In genomic region chr15:40787344-40787841, GRCh38 we compare ENCODE assay signal across 9 cellular contexts. TPM values are rescaled to one million over a fixed set of nuclear protein-coding genes. Genes with fewer than 3 reads are reported as not detected.
A peak's percentile ranks its signal among the peaks of the same experiment; 100 is the strongest.
DNase-seq lines count a peak whose midpoint lies in the region; ATAC-seq and TF ChIP-seq lines count a peak whose summit lies in the region.
"Had no signal": no experiment of that assay in that cellular context is flagged by ENCODE, and none has a peak within 500 bp of the region (broad histone marks: within the 10 kb centered on the region; RNA-seq: fewer than 3 reads in every experiment).

No MANE protein-coding gene starts in this region.

- peaks cover 76 to 91% of the 10 kb centered on the region in 2 experiments for H3K4me1 ChIP-seq in HCT116 (ENCODE audit: control insufficient read depth in 1 of 2, insufficient read depth in 2 of 2, low read length in 2 of 2)

- peaks cover 25% of the 10 kb centered on the region for H3K4me1 Mint-ChIP-seq in activated T-helper 1 cell treated with anti-CD3 and anti-CD28 coated beads, Interleukin-12 subunit alpha, Interleukin-12 subunit beta, Interleukin-2, Interleukin-4 antibody, amounts not matched to agents 30 ng/mL and 10 ng/mL and 1 ng/mL, durations not matched to agents 14 hours and 24 hours and 36 hours (ENCODE audit: low read depth)

- H3K9me2 ChIP-seq in HCT116 (ENCODE audit: insufficient read depth): no peaks in the 10 kb centered on the region

- CTCF ChIA-PET in HCT116 (lab: Charles Lee): interaction anchor here (0.6 to 6.0 kb wide), 7 partner anchors 10 to 558 kb away, joined by 3 to 49 read pairs (median 5); partner anchors contain the start of genes DNAJC17, VPS18 and ZFYVE19

- TF ChIP-seq CTCF in HCT116 (IDR thresholded peaks at IDR 0.05 in 2 of 3, conservative IDR thresholded peaks at IDR 0.05 in 1 of 3; ENCODE audit: borderline replicate concordance in 1 of 3, insufficient read depth in 1 of 3, low read depth in 2 of 3, low read length in 2 of 3): no peak
- no peak for TF ChIP-seq CTCF in GM10266 (IDR thresholded peaks at IDR 0.05; ENCODE audit: control insufficient read depth, insufficient read depth, low read depth, missing control alignments)

- no peak overlapping the region for H2AFZ ChIP-seq in HCT116 (ENCODE audit: low read depth, low read length, poor library complexity, severe bottlenecking)

- POLR2A ChIA-PET in HCT116 (lab: Charles Lee): interaction anchor here (0.6 to 1.9 kb wide), 9 partner anchors 9 to 445 kb away, joined by 3 to 9 read pairs (median 4); partner anchors contain the start of genes CHAC1, DNAJC17 and ZFYVE19

- peaks cover 6% of the 10 kb centered on the region for H3K36me3 Mint-ChIP-seq in activated T-helper 1 cell treated with anti-CD3 and anti-CD28 coated beads, Interleukin-12 subunit alpha, Interleukin-12 subunit beta, Interleukin-2, Interleukin-4 antibody, amounts not matched to agents 30 ng/mL and 10 ng/mL and 1 ng/mL, durations not matched to agents 14 hours and 24 hours and 36 hours (ENCODE audit: low read depth)

- peak overlapping the region; percentile 58 for H3K27ac Mint-ChIP-seq in activated T-helper 1 cell treated with anti-CD3 and anti-CD28 coated beads, Interleukin-12 subunit alpha, Interleukin-12 subunit beta, Interleukin-2, Interleukin-4 antibody, amounts not matched to agents 30 ng/mL and 10 ng/mL and 1 ng/mL, durations not matched to agents 14 hours and 24 hours and 36 hours

- RAD21 ChIA-PET in HCT116 (lab: Charles Lee; ENCODE audit: low non-redundant PET in 1 of 2, low total read pairs in 2 of 2, uncharacterized antibody in 2 of 2, unreplicated experiment in 2 of 2): interaction anchor here (1.3 to 1.5 kb wide), 2 partner anchors 58 to 107 kb away, joined by 3 read pairs; partner anchors contain the start of gene VPS18 (in 1 of the 2)

- H3K27me3 Mint-ChIP-seq in activated T-helper 1 cell treated with anti-CD3 and anti-CD28 coated beads, Interleukin-12 subunit alpha, Interleukin-12 subunit beta, Interleukin-2, Interleukin-4 antibody, amounts not matched to agents 30 ng/mL and 10 ng/mL and 1 ng/mL, durations not matched to agents 14 hours and 24 hours and 36 hours (ENCODE audit: insufficient read depth): no peaks in the 10 kb centered on the region

- peak overlapping the region; percentile 13 to 47; a peak in 3 of 4 replicates for H3K4me3 ChIP-seq in HCT116 (replicated peaks in 1 of 2; ENCODE audit: low read depth in 1 of 2, low read length in 2 of 2)
- H3K4me3 ChIP-seq: right lobe of liver had no signal

- no peaks in the 10 kb centered on the region for H3K9me3 ChIP-seq in HCT116 (ENCODE audit: control insufficient read depth in 1 of 2, insufficient read depth in 1 of 2, low read depth in 1 of 2, low read length in 2 of 2)
- H3K9me3 ChIP-seq: right lobe of liver had no signal

- H3K79me2 ChIP-seq in HCT116 (ENCODE audit: insufficient read depth, low read length): peaks cover 30% of the 10 kb centered on the region

- peaks cover 12% of the 10 kb centered on the region; the same call in 1 of the 2 replicates for H4K20me1 ChIP-seq in HCT116 (ENCODE audit: insufficient read depth)

- no peak overlapping the region for H3K4me3 Mint-ChIP-seq in activated T-helper 1 cell treated with anti-CD3 and anti-CD28 coated beads, Interleukin-12 subunit alpha, Interleukin-12 subunit beta, Interleukin-2, Interleukin-4 antibody, amounts not matched to agents 30 ng/mL and 10 ng/mL and 1 ng/mL, durations not matched to agents 14 hours and 24 hours and 36 hours

- H3K4me2 ChIP-seq in HCT116 (ENCODE audit: low read length): peak overlapping the region; percentile 76

- peak overlapping the region; percentile 99 for H3K27ac ChIP-seq in HCT116 (ENCODE audit: low read depth, low read length)
- H3K27ac ChIP-seq: right lobe of liver had no signal

- TF ChIP-seq RAD21 in HCT116 (IDR thresholded peaks at IDR 0.05; ENCODE audit: low read depth): no peak

- no TSS peak for BruUV-seq in HCT116 (replicated peaks; lab: Mats Ljungman, UMichigan)

- no peak for TF ChIP-seq POLR2A in HCT116 (IDR thresholded peaks at IDR 0.05; ENCODE audit: borderline replicate concordance, extremely low read depth, insufficient read depth, insufficient read length)

- H3K36me3 ChIP-seq in HCT116 (ENCODE audit: control insufficient read depth in 1 of 2, insufficient read depth in 2 of 2, low read length in 2 of 2): no peaks in the 10 kb centered on the region
- H3K36me3 ChIP-seq: right lobe of liver had no signal

- DNase-seq in HCT116 (ENCODE audit: low read depth, low spot score): peak; percentile 96
- peak; percentile 89 for DNase-seq in NCI-H774 (lab: John Stamatoyannopoulos, UW)
- DNase-seq in activated T-helper 1 cell treated with anti-CD3 and anti-CD28 coated beads, Interleukin-12 subunit alpha, Interleukin-12 subunit beta, Interleukin-2, Interleukin-4 antibody, amounts not matched to agents 30 ng/mL and 10 ng/mL and 1 ng/mL, durations not matched to agents 14 hours and 24 hours and 36 hours (ENCODE audit: low spot score): no peak
- DNase-seq in iPS-NIHi7 (ENCODE audit: extremely low spot score): peak; percentile 80
- peak; percentile 50 for DNase-seq in stimulated activated CD8-positive, alpha-beta memory T cell treated with anti-CD3 and anti-CD28 coated beads, Interleukin-12 subunit alpha, Interleukin-12 subunit beta, amount 100 ng/mL, for 4 hours (ENCODE audit: low read depth)
- no peak for DNase-seq in GM10266 (ENCODE audit: extremely low spot score)
- no peak for DNase-seq in NK-92 (lab: John Stamatoyannopoulos, UW; ENCODE audit: unreplicated experiment)
- DNase-seq in hepatic stellate cell (ENCODE audit: low spot score): no peak

- peak overlapping the region; percentile 64 for H3K9ac ChIP-seq in HCT116 (ENCODE audit: low read length)

- intact Hi-C loops in HCT116 (cut with micrococcal nuclease): loop anchor here (1.0 to 10.0 kb wide), 3 partner anchors 57 to 193 kb away; partner anchors contain the start of genes KNL1, SPINT1 and VPS18
- intact Hi-C loops in activated T-helper 1 cell treated with anti-CD3 and anti-CD28 coated beads, Interleukin-12 subunit alpha, Interleukin-12 subunit beta, Interleukin-2, Interleukin-4 antibody, amounts not matched to agents 30 ng/mL and 10 ng/mL and 1 ng/mL, durations not matched to agents 14 hours and 24 hours and 36 hours (cut with micrococcal nuclease): no loop called here

- no peaks in the 10 kb centered on the region for H3K9me3 Mint-ChIP-seq in activated T-helper 1 cell treated with anti-CD3 and anti-CD28 coated beads, Interleukin-12 subunit alpha, Interleukin-12 subunit beta, Interleukin-2, Interleukin-4 antibody, amounts not matched to agents 30 ng/mL and 10 ng/mL and 1 ng/mL, durations not matched to agents 14 hours and 24 hours and 36 hours

- no peaks in the 10 kb centered on the region for H3K27me3 ChIP-seq in HCT116 (ENCODE audit: insufficient read depth, low read length)
- H3K27me3 ChIP-seq: right lobe of liver had no signal

- ATAC-seq in HCT116: peak; percentile 81

TF ChIP-seq in HCT116, 20 proteins besides CTCF, POLR2A, EP300 and RAD21 (continues in another document):
- TF ChIP-seq ZFX (IDR thresholded peaks at IDR 0.05) (no peak), SRF (IDR thresholded peaks at IDR 0.05; ENCODE audit: low read depth) (no peak), TCF7L2 (IDR thresholded peaks at IDR 0.05; ENCODE audit: borderline replicate concordance, extremely low read depth, insufficient read depth, insufficient read length) (peak; percentile 59), CEBPB (IDR thresholded peaks at IDR 0.05; ENCODE audit: low read depth) (no peak)

RNA-seq across cellular contexts. Expression of gene C15orf62, which starts 17.6 kb away (rescaled TPM):
- total RNA-seq in HCT116 (2021; ENCODE audit: unreplicated experiment): 0.10 TPM
- polyA plus RNA-seq in HCT116 (2012): 0.69 and 0.74 TPM in 2 replicates
- total RNA-seq in activated T-helper 1 cell treated with anti-CD3 and anti-CD28 coated beads, Interleukin-12 subunit alpha, Interleukin-12 subunit beta, Interleukin-2, Interleukin-4 antibody, amounts not matched to agents 30 ng/mL and 10 ng/mL and 1 ng/mL, durations not matched to agents 14 hours and 24 hours and 36 hours: 0.36 and 0.37 TPM in 2 replicates

RNA-seq across cellular contexts. Expression of gene ZFYVE19, which starts 19.5 kb away (rescaled TPM):
- total RNA-seq in HCT116 (2021; ENCODE audit: unreplicated experiment): 29.1 TPM
- polyA plus RNA-seq in HCT116 (2012): 36.0 and 37.7 TPM in 2 replicates
- 36.2 and 38.6 TPM in 2 replicates for total RNA-seq in activated T-helper 1 cell treated with anti-CD3 and anti-CD28 coated beads, Interleukin-12 subunit alpha, Interleukin-12 subunit beta, Interleukin-2, Interleukin-4 antibody, amounts not matched to agents 30 ng/mL and 10 ng/mL and 1 ng/mL, durations not matched to agents 14 hours and 24 hours and 36 hours

RNA-seq across cellular contexts. Expression of gene DNAJC17, which starts 19.9 kb away (rescaled TPM):
- 36.1 TPM for total RNA-seq in HCT116 (2021; ENCODE audit: unreplicated experiment)
- 37.1 and 40.5 TPM in 2 replicates for polyA plus RNA-seq in HCT116 (2012)
- 52.5 and 54.1 TPM in 2 replicates for total RNA-seq in activated T-helper 1 cell treated with anti-CD3 and anti-CD28 coated beads, Interleukin-12 subunit alpha, Interleukin-12 subunit beta, Interleukin-2, Interleukin-4 antibody, amounts not matched to agents 30 ng/mL and 10 ng/mL and 1 ng/mL, durations not matched to agents 14 hours and 24 hours and 36 hours

RNA-seq across cellular contexts. Expression of gene GCHFR, which starts 23.5 kb away (rescaled TPM):
- 1.5 TPM for total RNA-seq in HCT116 (2021; ENCODE audit: unreplicated experiment)
- polyA plus RNA-seq in HCT116 (2012): 0.95 and 1.5 TPM in 2 replicates
- 31.3 and 35.7 TPM in 2 replicates for total RNA-seq in activated T-helper 1 cell treated with anti-CD3 and anti-CD28 coated beads, Interleukin-12 subunit alpha, Interleukin-12 subunit beta, Interleukin-2, Interleukin-4 antibody, amounts not matched to agents 30 ng/mL and 10 ng/mL and 1 ng/mL, durations not matched to agents 14 hours and 24 hours and 36 hours

RNA-seq across cellular contexts. Expression of gene RMDN3, which starts 32.3 kb away (rescaled TPM):
- 21.5 TPM for total RNA-seq in HCT116 (2021; ENCODE audit: unreplicated experiment)
- polyA plus RNA-seq in HCT116 (2012): 14.1 and 16.4 TPM in 2 replicates
- 39.0 and 42.2 TPM in 2 replicates for total RNA-seq in activated T-helper 1 cell treated with anti-CD3 and anti-CD28 coated beads, Interleukin-12 subunit alpha, Interleukin-12 subunit beta, Interleukin-2, Interleukin-4 antibody, amounts not matched to agents 30 ng/mL and 10 ng/mL and 1 ng/mL, durations not matched to agents 14 hours and 24 hours and 36 hours

Comparison
In these comparisons a context has a peak if more than half of its experiments do, and no peak if none do; other contexts are left out.
1. DNase-seq: peak in HCT116 (single experiment), NCI-H774 (single experiment), iPS-NIHi7 (single experiment) and stimulated activated CD8-positive, alpha-beta memory T cell treated with anti-CD3 and anti-CD28 coated beads, Interleukin-12 subunit alpha, Interleukin-12 subunit beta, amount 100 ng/mL, for 4 hours (single experiment); none in activated T-helper 1 cell treated with anti-CD3 and anti-CD28 coated beads, Interleukin-12 subunit alpha, Interleukin-12 subunit beta, Interleukin-2, Interleukin-4 antibody, amounts not matched to agents 30 ng/mL and 10 ng/mL and 1 ng/mL, durations not matched to agents 14 hours and 24 hours and 36 hours (single experiment), GM10266 (single experiment), NK-92 (single experiment) and hepatic stellate cell (single experiment).